1 cellular context compared by ENCODE assay signal in genomic region chr2:240568678-240569522, GRCh38.
TF ChIP-seq lines count a peak whose summit lies in the region.

No MANE protein-coding gene starts in this region.

TF ChIP-seq in K562, 482 proteins besides CTCF, POLR2A, EP300 and RAD21:
- TF ChIP-seq CTBP1 (IDR thresholded peaks at IDR 0.05; ENCODE audit: borderline replicate concordance) (peak; percentile 55; the same call in 1 of the 2 replicates), E2F6 (IDR thresholded peaks at IDR 0.05; ENCODE audit: borderline replicate concordance in 1 of 2, extremely low read depth in 1 of 2, insufficient read depth in 1 of 2, insufficient read length in 1 of 2, low read depth in 1 of 2, low read length in 1 of 2, poor library complexity in 1 of 2, severe bottlenecking in 1 of 2) (peak in 1 of 2 experiments; percentile 25), CXXC5 (CRISPR knock-in tag; IDR thresholded peaks at IDR 0.05) (peak; percentile 57), RBBP5 (IDR thresholded peaks at IDR 0.05; ENCODE audit: borderline replicate concordance, insufficient read depth, low read length, poor library complexity, severe bottlenecking) (peak; percentile 40), ZBTB1 (CRISPR knock-in tag; IDR thresholded peaks at IDR 0.05; ENCODE audit: borderline replicate concordance, low read depth) (peak; percentile 82; the same call in 1 of the 2 replicates), SMAD4 (CRISPR knock-in tag; conservative IDR thresholded peaks at IDR 0.05) (peak; percentile 56), SAP30 (IDR thresholded peaks at IDR 0.05; ENCODE audit: borderline replicate concordance, insufficient read depth, low read depth, low read length, poor library complexity, severe bottlenecking) (no peak), ZNF766 (CRISPR knock-in tag; conservative IDR thresholded peaks at IDR 0.05) (peak; percentile 21; the same call in 1 of the 2 replicates), PHF8 (IDR thresholded peaks at IDR 0.05; ENCODE audit: borderline replicate concordance, low read length) (peak; percentile 44; the same call in 1 of the 2 replicates), ZNF57 (CRISPR knock-in tag; IDR thresholded peaks at IDR 0.05) (no peak), TGIF2 (CRISPR knock-in tag; IDR thresholded peaks at IDR 0.05) (no peak), NUFIP1 (IDR thresholded peaks at IDR 0.05; ENCODE audit: partially characterized antibody) (no peak), CLOCK (CRISPR knock-in tag; IDR thresholded peaks at IDR 0.05; ENCODE audit: borderline replicate concordance) (no peak), NR3C1 (CRISPR knock-in tag; IDR thresholded peaks at IDR 0.05) (no peak), COPS2 (conservative IDR thresholded peaks at IDR 0.05) (no peak), NCOA2 (IDR thresholded peaks at IDR 0.05; ENCODE audit: partially characterized antibody in 2 of 2) (no peak), ZNF785 (CRISPR knock-in tag; IDR thresholded peaks at IDR 0.05) (no peak), RBFOX2 (IDR thresholded peaks at IDR 0.05; ENCODE audit: low read depth, low read length) (peak; percentile 59), ZNF589 (CRISPR knock-in tag; IDR thresholded peaks at IDR 0.05; ENCODE audit: low read depth) (no peak), ZNF316 (IDR thresholded peaks at IDR 0.05) (0 out of 2 replicates have a peak, but pooled peaks have one; percentile 2), ETV6 (IDR thresholded peaks at IDR 0.05; ENCODE audit: borderline replicate concordance in 1 of 2, low read depth in 2 of 2, low read length in 1 of 2) (no peak), ETV6 (CRISPR knock-in tag; IDR thresholded peaks at IDR 0.05; ENCODE audit: borderline replicate concordance) (no peak), TBL1XR1 (IDR thresholded peaks at IDR 0.05; ENCODE audit: low read length in 2 of 2) (no peak), ZNF232 (CRISPR knock-in tag; IDR thresholded peaks at IDR 0.05) (no peak), ELF1 (tag; IDR thresholded peaks at IDR 0.05) (no peak), KDM1A (IDR thresholded peaks at IDR 0.05) (no peak), NONO (IDR thresholded peaks at IDR 0.05; ENCODE audit: low read depth in 2 of 2, low read length in 1 of 2) (peak in 1 of 2 experiments; percentile 54; a peak in 2 of 4 replicates), KDM5B (IDR thresholded peaks at IDR 0.05; ENCODE audit: insufficient replicate concordance, low read depth, low read length) (peak; percentile 20), VEZF1 (CRISPR knock-in tag; IDR thresholded peaks at IDR 0.05) (peak; percentile 8; the same call in 1 of the 2 replicates), ZFX (CRISPR knock-in tag; IDR thresholded peaks at IDR 0.05) (peak; percentile 19; the same call in 1 of the 2 replicates), RB1 (IDR thresholded peaks at IDR 0.05; ENCODE audit: low read depth) (0 out of 2 replicates have a peak, but pooled peaks have one; percentile 10), ESRRB (CRISPR knock-in tag; IDR thresholded peaks at IDR 0.05; ENCODE audit: borderline replicate concordance) (no peak), EZH2 (IDR thresholded peaks at IDR 0.05; ENCODE audit: borderline replicate concordance, low read depth, low read length) (no peak), EGR1 (conservative IDR thresholded peaks at IDR 0.05) (peak; percentile 68; the same call in 1 of the 2 replicates), CCNT2 (IDR thresholded peaks at IDR 0.05; ENCODE audit: borderline replicate concordance, extremely low read depth, insufficient read length, low read depth, low read length) (peak; percentile 28), ZNF253 (CRISPR knock-in tag; conservative IDR thresholded peaks at IDR 0.05) (no peak), MTF1 (CRISPR knock-in tag; IDR thresholded peaks at IDR 0.05; ENCODE audit: borderline replicate concordance) (no peak), UBTF (IDR thresholded peaks at IDR 0.05; ENCODE audit: borderline replicate concordance in 1 of 2, low read depth in 2 of 2, low read length in 2 of 2) (0 out of 4 replicates have a peak, but pooled peaks of 1 of the 2 experiments have one; percentile 43), TFAP4 (CRISPR knock-in tag; IDR thresholded peaks at IDR 0.05; ENCODE audit: borderline replicate concordance) (0 out of 2 replicates have a peak, but pooled peaks have one; percentile 10), YY1 (IDR thresholded peaks at IDR 0.05; ENCODE audit: borderline replicate concordance in 1 of 3, control insufficient read depth in 1 of 3, extremely low read depth in 1 of 3, insufficient read depth in 3 of 3, insufficient read length in 1 of 3, insufficient replicate concordance in 2 of 3, low read depth in 1 of 3, low read length in 2 of 3) (no peak), POLR2G (IDR thresholded peaks at IDR 0.05; ENCODE audit: low read depth, low read length) (peak; percentile 59; the same call in 1 of the 2 replicates), SIN3A (IDR thresholded peaks at IDR 0.05; ENCODE audit: borderline replicate concordance in 2 of 2, control insufficient read depth in 1 of 2, low read depth in 2 of 2, low read length in 2 of 2) (peak in 1 of 2 experiments; percentile 26; a peak in 1 of 4 replicates), PYGO2 (tag; IDR thresholded peaks at IDR 0.05) (no peak), USF1 (CRISPR knock-in tag; IDR thresholded peaks at IDR 0.05) (peak; percentile 67), HDAC1 (IDR thresholded peaks at IDR 0.05) (no peak), ETV1 (tag; conservative IDR thresholded peaks at IDR 0.05; ENCODE audit: low read depth) (no peak), ZNF217 (CRISPR knock-in tag; IDR thresholded peaks at IDR 0.05) (no peak), ZNF395 (CRISPR knock-in tag; IDR thresholded peaks at IDR 0.05) (0 out of 2 replicates have a peak, but pooled peaks have one; percentile 30), ZNF398 (CRISPR knock-in tag; IDR thresholded peaks at IDR 0.05) (no peak)
